ENCODE assay signal across 8 cellular contexts in the genomic region with DNA sequence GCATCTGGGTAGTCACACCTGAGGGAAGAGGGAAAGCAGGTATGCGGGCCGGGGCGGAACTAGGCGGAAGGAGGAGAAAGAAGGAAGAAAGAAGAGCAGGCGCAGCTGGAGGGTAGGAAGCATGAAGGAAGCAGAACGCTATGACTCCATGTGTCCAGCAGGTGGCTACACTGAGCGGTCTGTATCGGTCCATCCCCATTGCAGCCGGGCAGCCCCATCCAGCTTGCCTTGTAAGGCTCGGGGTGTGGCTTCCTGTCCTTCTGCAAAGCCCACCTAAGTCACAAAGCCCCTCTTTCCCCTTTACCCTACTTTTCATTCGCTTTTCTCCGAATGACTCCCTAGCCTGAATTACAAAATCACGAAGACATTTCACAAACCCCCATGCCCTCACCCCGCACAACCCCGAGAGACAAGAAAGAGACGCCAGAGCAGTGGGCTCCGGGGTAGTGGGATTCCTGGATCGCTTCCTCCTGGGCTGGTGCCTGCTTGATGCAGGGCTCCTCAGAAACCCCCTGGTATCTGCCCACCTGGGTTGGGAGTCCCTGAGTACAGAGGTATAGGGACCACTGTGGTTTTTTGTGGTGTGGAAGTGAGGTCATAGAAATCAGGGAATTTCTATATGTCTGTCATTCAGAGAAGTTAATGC. TPM values are rescaled to one million over a fixed set of nuclear protein-coding genes. Genes with fewer than 3 reads are reported as not detected.
DNase-seq lines count a peak whose midpoint lies in the region; ATAC-seq and TF ChIP-seq lines count a peak whose summit lies in the region.

No MANE protein-coding gene starts in this region.

- ATAC-seq in GM21576 (IDR thresholded peaks at IDR 0.05; ENCODE audit: unreplicated experiment) (peak; percentile 81), right cardiac atrium (peak; percentile 70 to 76)

- 30% methylated on average over 18 of the region's 18 CpGs for WGBS in right cardiac atrium

- peak; percentile 90 for TF ChIP-seq CTCF in retinal pigment epithelial cell (conservative IDR thresholded peaks at IDR 0.05; ENCODE audit: low read depth, low read length)

- peak; percentile 73 for DNase-seq in DMS53 treated with DMSO at 0.1 percent for 48 hours (lab: John Stamatoyannopoulos, UW; ENCODE audit: unreplicated experiment)
- peak; percentile 59 for DNase-seq in LHCN-M2 (ENCODE audit: low read depth)
- peak; percentile 80 for DNase-seq in SKM-1 treated with dmso at 0.1 percent for 144 hours (lab: John Stamatoyannopoulos, UW; ENCODE audit: unreplicated experiment)
- peak; percentile 85 for DNase-seq in adipocyte (ENCODE audit: low read depth)
- DNase-seq in right cardiac atrium: peak; percentile 57 to 82 (median 72)
- no peak for DNase-seq in retinal pigment epithelial cell (ENCODE audit: low read depth)
- no peak for DNase-seq in cortex of kidney (lab: John Stamatoyannopoulos, UW)

- H3K27me3 ChIP-seq in adipocyte (replicated peaks; ENCODE audit: control insufficient read depth, insufficient read depth, low read length) (peaks cover 7% of the 10 kb centered on the region), right cardiac atrium (ENCODE audit: control insufficient read depth, insufficient read depth) (no peaks in the 10 kb centered on the region)

- H3K4me1 ChIP-seq in adipocyte (ENCODE audit: control insufficient read depth, insufficient read depth, low read length): peaks cover 22% of the 10 kb centered on the region
- H3K4me1 ChIP-seq in right cardiac atrium (ENCODE audit: control insufficient read depth, insufficient read depth, low read length): no peaks in the 10 kb centered on the region

- peak overlapping the region; percentile 31 for H3K9ac ChIP-seq in adipocyte (ENCODE audit: low read length)

- intact Hi-C loops in right cardiac atrium (cut with DNase I): no loop called here

- no peak overlapping the region for H3K4me3 ChIP-seq in adipocyte (ENCODE audit: low read length)
- no peak overlapping the region for H3K4me3 ChIP-seq in right cardiac atrium (ENCODE audit: low read length)
- H3K4me3 ChIP-seq in retinal pigment epithelial cell (ENCODE audit: low read length): peak overlapping the region; percentile 20

- no peak overlapping the region for H3K27ac ChIP-seq in right cardiac atrium (ENCODE audit: low read length)

- no peaks in the 10 kb centered on the region for H3K9me3 ChIP-seq in adipocyte (ENCODE audit: control insufficient read depth, low read length)
- no peaks in the 10 kb centered on the region for H3K9me3 ChIP-seq in right cardiac atrium (ENCODE audit: control insufficient read depth, low read length)

- no peaks in the 10 kb centered on the region for H3K36me3 ChIP-seq in adipocyte (ENCODE audit: control insufficient read depth, insufficient read depth, low read length, severe bottlenecking)

RNA-seq across cellular contexts. Expression of gene BUD13, which starts 39.9 kb away (rescaled TPM):
- 16.6 and 17.7 TPM in 2 replicates for total RNA-seq in LHCN-M2 (2014; rRNA removed)
- polyA plus RNA-seq in LHCN-M2 (2012): 9.9 TPM
- total RNA-seq in right cardiac atrium: 1 to 10 TPM; 7.8 to 9.0 (median 8.2) TPM
- polyA plus RNA-seq in right cardiac atrium: 5.7 TPM

RNA-seq across cellular contexts. Expression of gene ZPR1, which starts 55.0 kb away (rescaled TPM):
- 67.5 and 78.7 TPM in 2 replicates for total RNA-seq in LHCN-M2 (2014; rRNA removed)
- 43.9 TPM for polyA plus RNA-seq in LHCN-M2 (2012)
- 10 to 100 TPM; 17.1 to 30.3 (median 23.7) TPM for total RNA-seq in right cardiac atrium
- 9.6 TPM for polyA plus RNA-seq in right cardiac atrium

RNA-seq across cellular contexts. Expression of gene APOA5, which starts 58.8 kb away (rescaled TPM):
- total RNA-seq in LHCN-M2 (2014; rRNA removed): not detected in 2 replicates
- not detected for polyA plus RNA-seq in LHCN-M2 (2012)
- total RNA-seq in right cardiac atrium: not detected
- polyA plus RNA-seq in right cardiac atrium: not detected

Comparison
In these comparisons a context has a peak if more than half of its experiments do, and no peak if none do; other contexts are left out.
1. DNase-seq: peak in DMS53 treated with DMSO at 0.1 percent for 48 hours (single experiment), LHCN-M2 (single experiment), SKM-1 treated with dmso at 0.1 percent for 144 hours (single experiment), adipocyte (single experiment) and right cardiac atrium (3 of 3); none in retinal pigment epithelial cell (single experiment) and cortex of kidney (single experiment).